24 cellular contexts compared by ENCODE assay signal in genomic region chr11:42344204-42344792, GRCh38.
"Had no signal": no experiment of that assay in that cellular context is flagged by ENCODE, and none has a peak within 500 bp of the region (broad histone marks: within the 10 kb centered on the region; RNA-seq: fewer than 3 reads in every experiment).

No MANE protein-coding gene starts in this region.

- H3K9me3 ChIP-seq: pancreas, prostate gland, suprapubic skin, thoracic aorta, vagina had no signal

- H3K4me1 ChIP-seq: heart left ventricle, left ventricle myocardium inferior, neural progenitor cell, pancreas, prostate gland, suprapubic skin, tibial artery, vagina had no signal

- DNase-seq: hypothalamus; immature natural killer cell; left ventricle myocardium inferior; mammary epithelial cell; mesenchymal stem cell; retina; stimulated activated CD4-positive, alpha-beta T cell treated with anti-CD3 and anti-CD28 coated beads, Interleukin-12 subunit alpha, Interleukin-12 subunit beta, amount 100 ng/mL, for 4 hours; stimulated activated CD4-positive, alpha-beta T cell treated with anti-CD3 and anti-CD28 coated beads, Interleukin-15, amount 100 ng/mL, for 24 hours; stimulated activated CD4-positive, alpha-beta T cell treated with anti-CD3 and anti-CD28 coated beads, Interleukin-2, amount 100 ng/mL, for 24 hours; stimulated activated CD4-positive, alpha-beta T cell treated with anti-CD3 and anti-CD28 coated beads, Interleukin-4, amount 100 ng/mL, for 1 hour; stimulated activated naive CD4-positive, alpha-beta T cell; tibial artery; trophoblast cell had no signal

- H3K4me3 ChIP-seq: heart left ventricle, left ventricle myocardium inferior, neural progenitor cell, pancreas, prostate gland, skin epidermis, suprapubic skin, thoracic aorta, tibial artery, vagina had no signal

- H3K27me3 ChIP-seq: heart left ventricle, neural progenitor cell, pancreas, suprapubic skin, tibial artery, vagina had no signal

- H3K27ac ChIP-seq: heart left ventricle, left ventricle myocardium inferior, neural progenitor cell, pancreas, prostate gland, skin epidermis, suprapubic skin, thoracic aorta, tibial artery, vagina had no signal

- ATAC-seq: naive thymus-derived CD8-positive, alpha-beta T cell; pancreas; right cardiac atrium; sciatic nerve had no signal

- H3K36me3 ChIP-seq: heart left ventricle, left ventricle myocardium inferior, neural progenitor cell, pancreas, prostate gland, suprapubic skin, thoracic aorta, tibial artery, vagina had no signal
